In the genomic region with DNA sequence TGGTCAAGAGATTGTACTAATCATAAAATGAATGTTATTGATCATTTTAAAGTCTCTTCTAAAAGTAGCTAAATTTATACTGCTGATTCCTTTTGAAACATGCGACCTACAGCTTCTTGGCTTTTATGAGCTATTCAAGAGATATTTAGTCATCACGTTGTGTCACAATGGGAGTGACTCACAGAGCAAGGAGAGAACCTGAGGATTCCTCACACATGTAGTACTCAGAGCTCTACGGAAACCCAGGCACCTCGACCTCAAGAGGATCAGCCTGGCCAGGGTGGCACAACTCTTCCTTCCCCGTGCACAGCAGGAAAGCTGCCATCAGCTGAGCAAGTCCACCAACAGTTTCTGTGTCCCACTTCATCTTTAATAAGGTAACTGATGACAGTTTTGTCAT, we compare ENCODE assay signal across 11 cellular contexts. TPM values are rescaled to one million over a fixed set of nuclear protein-coding genes. Genes with fewer than 3 reads are reported as not detected.
DNase-seq lines count a peak whose midpoint lies in the region; ATAC-seq and TF ChIP-seq lines count a peak whose summit lies in the region.
"Had no signal": no experiment of that assay in that cellular context is flagged by ENCODE, and none has a peak within 500 bp of the region (broad histone marks: within the 10 kb centered on the region; RNA-seq: fewer than 3 reads in every experiment).

A gene (plus strand): TSS at position 223 of the 400 bp plus-strand sequence. CDS start 12,019 bp downstream, outside the sequence.

- no peak within 1 kb of the TSS for H3K27ac ChIP-seq in RWPE2 (ENCODE audit: poor library complexity, severe bottlenecking)
- H3K27ac ChIP-seq: C4-2B had no signal

- no peaks in the 10 kb centered on the region for H3K9me3 Mint-ChIP-seq in activated naive CD4-positive, alpha-beta T cell treated with anti-CD3 and anti-CD28 coated beads for 36 hours
- no peaks in the 10 kb centered on the region for H3K9me3 Mint-ChIP-seq in stimulated activated naive CD8-positive, alpha-beta T cell treated with anti-CD3 and anti-CD28 coated beads, Interleukin-15, Interleukin-2, amounts not matched to agents 100 ng/mL and 50 ng/mL, for 24 hours

- intact Hi-C loops in activated naive CD4-positive, alpha-beta T cell treated with anti-CD3 and anti-CD28 coated beads for 36 hours (cut with micrococcal nuclease), result loop anchor here (1.0 to 2.0 kb wide), 3 partner anchors 31 to 63 kb away; no protein-coding TSS in a partner anchor

- peaks cover 39% of the 10 kb centered on the region for H3K4me1 Mint-ChIP-seq in activated naive CD4-positive, alpha-beta T cell treated with anti-CD3 and anti-CD28 coated beads for 36 hours (ENCODE audit: low read depth)
- peaks cover 60% of the 10 kb centered on the region for H3K4me1 Mint-ChIP-seq in stimulated activated naive CD8-positive, alpha-beta T cell treated with anti-CD3 and anti-CD28 coated beads, Interleukin-15, Interleukin-2, amounts not matched to agents 100 ng/mL and 50 ng/mL, for 24 hours (ENCODE audit: low read depth)

- H3K27ac Mint-ChIP-seq in activated naive CD4-positive, alpha-beta T cell treated with anti-CD3 and anti-CD28 coated beads for 36 hours, result no peak within 1 kb of the TSS
- H3K27ac Mint-ChIP-seq in stimulated activated naive CD8-positive, alpha-beta T cell treated with anti-CD3 and anti-CD28 coated beads, Interleukin-15, Interleukin-2, amounts not matched to agents 100 ng/mL and 50 ng/mL, for 24 hours, result peak within 1 kb of the TSS; percentile 82
- H3K27ac Mint-ChIP-seq: activated naive CD8-positive, alpha-beta T cell had no signal

- H3K27me3 Mint-ChIP-seq in activated naive CD4-positive, alpha-beta T cell treated with anti-CD3 and anti-CD28 coated beads for 36 hours (ENCODE audit: low read depth), result peaks cover 2% of the 10 kb centered on the region
- no peaks in the 10 kb centered on the region for H3K27me3 Mint-ChIP-seq in stimulated activated naive CD8-positive, alpha-beta T cell treated with anti-CD3 and anti-CD28 coated beads, Interleukin-15, Interleukin-2, amounts not matched to agents 100 ng/mL and 50 ng/mL, for 24 hours

- DNase-seq in activated naive CD4-positive, alpha-beta T cell treated with anti-CD3 and anti-CD28 coated beads for 36 hours, result peak; percentile 63
- DNase-seq in activated naive CD4-positive, alpha-beta T cell treated with Interleukin-2 at 50 U/mL for 16 hours, result no peak
- DNase-seq in RWPE2 (ENCODE audit: low spot score) (no peak), fibroblast of villous mesenchyme (ENCODE audit: low read depth) (peak; percentile 58), NCI-H69 (lab: John Stamatoyannopoulos, UW) (no peak), NCI-H2107 treated with DMSO at 0.1 percent for 48 hours (lab: John Stamatoyannopoulos, UW; ENCODE audit: unreplicated experiment) (no peak)

- H3K9me3 ChIP-seq in RWPE2 (ENCODE audit: severe bottlenecking), result no peaks in the 10 kb centered on the region

- no peak for TF ChIP-seq CTCF in RWPE2 (IDR thresholded peaks at IDR 0.05; ENCODE audit: poor library complexity, severe bottlenecking)
- TF ChIP-seq CTCF in fibroblast of villous mesenchyme (IDR thresholded peaks at IDR 0.05; ENCODE audit: insufficient read depth, low read depth, low read length), result no peak

- peaks cover 33% of the 10 kb centered on the region for H3K4me1 ChIP-seq in RWPE2 (ENCODE audit: insufficient read depth, poor library complexity, severe bottlenecking)

- no peak within 1 kb of the TSS for H3K4me3 ChIP-seq in RWPE2 (ENCODE audit: severe bottlenecking)
- no peak within 1 kb of the TSS for H3K4me3 ChIP-seq in fibroblast of villous mesenchyme (ENCODE audit: low read depth, low read length)
- H3K4me3 ChIP-seq: smooth muscle cell had no signal

- peaks cover 2% of the 10 kb centered on the region for H3K36me3 Mint-ChIP-seq in activated naive CD4-positive, alpha-beta T cell treated with anti-CD3 and anti-CD28 coated beads for 36 hours (ENCODE audit: low read depth)
- peaks cover 6% of the 10 kb centered on the region for H3K36me3 Mint-ChIP-seq in stimulated activated naive CD8-positive, alpha-beta T cell treated with anti-CD3 and anti-CD28 coated beads, Interleukin-15, Interleukin-2, amounts not matched to agents 100 ng/mL and 50 ng/mL, for 24 hours (ENCODE audit: low read depth)
- H3K36me3 Mint-ChIP-seq: activated naive CD8-positive, alpha-beta T cell had no signal

- no peaks in the 10 kb centered on the region for H3K36me3 ChIP-seq in RWPE2 (ENCODE audit: low read depth)

- H3K27me3 ChIP-seq in RWPE2 (ENCODE audit: insufficient read depth, poor library complexity, severe bottlenecking), result no peaks in the 10 kb centered on the region

- H3K4me3 Mint-ChIP-seq in activated naive CD4-positive, alpha-beta T cell treated with anti-CD3 and anti-CD28 coated beads for 36 hours, result peak within 1 kb of the TSS; percentile 37
- H3K4me3 Mint-ChIP-seq in stimulated activated naive CD8-positive, alpha-beta T cell treated with anti-CD3 and anti-CD28 coated beads, Interleukin-15, Interleukin-2, amounts not matched to agents 100 ng/mL and 50 ng/mL, for 24 hours, result peak within 1 kb of the TSS; percentile 66
- H3K4me3 Mint-ChIP-seq: activated naive CD8-positive, alpha-beta T cell had no signal

- CTCF ChIA-PET in activated naive CD4-positive, alpha-beta T cell treated with anti-CD3 and anti-CD28 coated beads for 36 hours (lab: Charles Lee), result interaction anchor here (1.1 kb wide), 1 partner anchor 40 kb away, joined by 4 read pairs; no protein-coding TSS in a partner anchor

- ATAC-seq in RWPE2 (ENCODE audit: low read depth) (peak; percentile 98), GM21390 (IDR thresholded peaks at IDR 0.05; ENCODE audit: unreplicated experiment) (no peak)

RNA-seq across cellular contexts. Expression of the gene that starts here (rescaled TPM):
- 1 to 10 TPM; 2.0 to 2.6 TPM for total RNA-seq in activated naive CD4-positive, alpha-beta T cell treated with anti-CD3 and anti-CD28 coated beads for 36 hours
- total RNA-seq in fibroblast of villous mesenchyme, result under 0.01 TPM in 1 of 2 replicates, not detected in the other

Comparison
In these comparisons a context has a peak if more than half of its experiments do, and no peak if none do; other contexts are left out.
1. Peak in DNase-seq in fibroblast of villous mesenchyme; RNA of the gene not detected or under 1 TPM.